ENCODE assay signal across 24 cellular contexts in the genomic region with DNA sequence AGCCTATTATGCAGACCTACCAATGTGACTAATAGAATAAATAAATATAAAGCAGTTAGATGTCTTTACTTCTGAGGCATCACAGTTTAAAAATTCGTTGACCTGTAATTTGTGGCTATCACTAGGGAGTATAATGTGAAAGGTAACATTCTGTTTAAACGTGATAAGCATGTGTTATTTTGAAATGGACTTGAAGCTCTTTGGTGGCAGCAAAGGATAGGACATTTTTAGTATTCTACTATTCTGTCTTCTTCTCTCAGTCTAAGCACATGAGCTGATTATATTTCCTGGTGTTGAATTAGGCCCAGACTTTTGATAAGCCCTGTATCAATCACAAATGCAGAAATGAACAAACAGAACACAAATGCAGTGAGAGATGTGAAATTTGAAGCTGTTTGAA.
"Had no signal": no experiment of that assay in that cellular context is flagged by ENCODE, and none has a peak within 500 bp of the region (broad histone marks: within the 10 kb centered on the region; RNA-seq: fewer than 3 reads in every experiment).

No MANE protein-coding gene starts in this region.

- ATAC-seq: activated CD8-positive, alpha-beta T cell treated with anti-CD3 and anti-CD28 coated beads for 36 hours; activated T-cell treated with anti-CD3 and anti-CD28 coated beads, Interleukin-2, amount 50 U/mL, for 4 hours; activated T-helper 17 cell treated with anti-CD3 and anti-CD28 coated beads, Interleukin-2, amount 50 U/mL, for 72 hours; gastroesophageal sphincter; left colon; psoas muscle; stimulated activated effector memory CD8-positive, alpha-beta T cell treated with anti-CD3 and anti-CD28 coated beads, Interleukin-12 subunit alpha, Interleukin-12 subunit beta, amount 100 ng/mL, for 72 hours had no signal

- DNase-seq: activated B cell treated with CpG ODN at 0.5 μM for 24 hours; activated CD4-positive, alpha-beta T cell treated with anti-CD3 and anti-CD28 coated beads, Interleukin-2, amount 50 U/mL, for 1 hour; activated CD8-positive, alpha-beta T cell treated with anti-CD3 and anti-CD28 coated beads for 36 hours; activated gamma-delta T cell treated with Interleukin-2 at 50 U/mL for 16 hours; activated naive CD4-positive, alpha-beta T cell treated with anti-CD3 and anti-CD28 coated beads, Interleukin-2, amount 50 U/mL, for 16 hours; activated T-cell treated with anti-CD3 and anti-CD28 coated beads, Interleukin-2, amount 50 U/mL, for 4 hours; amygdala; caudate nucleus; cortex of kidney; head of caudate nucleus; hypothalamus; immature natural killer cell; kidney; left colon; naive B cell; psoas muscle; sigmoid colon; small intestine; stimulated activated CD4-positive, alpha-beta T cell treated with anti-CD3 and anti-CD28 coated beads, Interleukin-4, amount 100 ng/mL, for 24 hours; thyroid gland; upper lobe of left lung had no signal
